10 cellular contexts compared by ENCODE assay signal in the genomic region with DNA sequence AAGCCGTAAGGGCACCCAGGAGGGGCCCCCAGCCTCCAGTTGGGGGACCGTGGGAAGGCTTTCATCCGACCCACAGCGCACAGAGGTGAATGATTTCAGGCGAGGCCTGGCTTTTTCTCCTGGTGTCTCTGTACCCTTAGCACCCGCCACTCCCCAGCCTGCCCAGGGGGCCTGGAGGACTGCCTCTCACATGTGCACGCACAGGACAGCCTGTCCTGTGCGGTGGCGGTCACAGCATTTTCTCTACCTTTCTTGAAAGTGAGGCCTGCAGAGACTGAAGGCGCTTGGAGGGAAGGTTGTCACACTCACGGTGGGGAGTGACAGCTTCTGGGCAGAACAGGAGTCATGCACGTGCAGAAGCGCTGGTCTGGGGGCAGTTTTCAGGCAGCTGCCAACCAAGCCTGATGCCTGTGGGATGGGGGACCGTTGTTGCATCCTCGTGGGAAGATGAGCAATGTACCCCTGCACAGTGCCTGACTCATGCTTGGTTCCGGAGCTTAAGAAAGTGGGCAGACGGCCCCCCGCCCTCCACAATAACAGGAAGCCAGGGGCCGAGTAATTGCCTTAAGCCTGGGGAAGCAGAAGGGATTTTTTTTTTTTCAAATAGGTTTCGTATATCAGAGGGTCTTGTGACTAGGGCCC.
DNase-seq lines count a peak whose midpoint lies in the region; ATAC-seq and TF ChIP-seq lines count a peak whose summit lies in the region.
"Had no signal": no experiment of that assay in that cellular context is flagged by ENCODE, and none has a peak within 500 bp of the region (broad histone marks: within the 10 kb centered on the region; RNA-seq: fewer than 3 reads in every experiment).

No MANE protein-coding gene starts in this region.

- no peaks in the 10 kb centered on the region for H3K27me3 ChIP-seq in naive thymus-derived CD4-positive, alpha-beta T cell (ENCODE audit: control insufficient read depth in 2 of 2, insufficient read depth in 2 of 2, low read length in 2 of 2)
- H3K27me3 ChIP-seq in GM23338 (ENCODE audit: insufficient read depth) = no peaks in the 10 kb centered on the region
- no peaks in the 10 kb centered on the region for H3K27me3 ChIP-seq in prostate gland (replicated peaks; ENCODE audit: insufficient read depth)
- H3K27me3 ChIP-seq: upper lobe of right lung had no signal

- no peaks in the 10 kb centered on the region for H3K4me1 ChIP-seq in naive thymus-derived CD4-positive, alpha-beta T cell (ENCODE audit: control insufficient read depth in 2 of 2, insufficient read depth in 2 of 2, low read length in 2 of 2)
- H3K4me1 ChIP-seq in GM23338 (ENCODE audit: insufficient read depth) (peaks cover 9% of the 10 kb centered on the region; the same call in 1 of the 2 replicates), prostate gland (replicated peaks) (no peaks in the 10 kb centered on the region)

- no peaks in the 10 kb centered on the region for H3F3A ChIP-seq in GM23338 (replicated peaks; ENCODE audit: low read depth)

- H3K36me3 Mint-ChIP-seq in brain (peaks cover 30% of the 10 kb centered on the region), GM23338 (ENCODE audit: low read depth) (peaks cover 11% of the 10 kb centered on the region; the same call in 2 of the 3 replicates), progenitor cell of endocrine pancreas (ENCODE audit: insufficient read depth) (peaks cover 6% of the 10 kb centered on the region)
- H3K36me3 Mint-ChIP-seq in naive thymus-derived CD4-positive, alpha-beta T cell = peaks cover 0 to 14% (median 4%) of the 10 kb centered on the region in 5 donors

- H3K79me2 ChIP-seq in GM23338 (replicated peaks; ENCODE audit: insufficient read depth) = no peaks in the 10 kb centered on the region

- H2AFZ ChIP-seq in GM23338 = no peak overlapping the region

- TF ChIP-seq POLR2A in NB4 (IDR thresholded peaks at IDR 0.05; ENCODE audit: extremely low read depth, insufficient read length) (no peak), prostate gland (IDR thresholded peaks at IDR 0.05) (no peak)

- WGBS in prostate gland = 83% methylated on average over 20 of the region's 20 CpGs

- CTCF ChIA-PET in naive thymus-derived CD4-positive, alpha-beta T cell (lab: Charles Lee) = no interaction called here

- peak overlapping the region; percentile 44 for H3K4me3 ChIP-seq in NB4 (ENCODE audit: low read depth, low read length)
- no peak overlapping the region for H3K4me3 ChIP-seq in naive thymus-derived CD4-positive, alpha-beta T cell (ENCODE audit: low read length)
- H3K4me3 ChIP-seq in GM23338 = no peak overlapping the region
- no peak overlapping the region for H3K4me3 ChIP-seq in prostate gland
- H3K4me3 ChIP-seq: upper lobe of right lung had no signal

- TF ChIP-seq CTCF in NB4 (IDR thresholded peaks at IDR 0.05; ENCODE audit: low read depth, low read length) (no peak), brain (conservative IDR thresholded peaks at IDR 0.05) (no peak), GM23338 (conservative IDR thresholded peaks at IDR 0.05; ENCODE audit: low read depth in 2 of 2) (no peak), progenitor cell of endocrine pancreas (IDR thresholded peaks at IDR 0.05; ENCODE audit: unreplicated experiment) (no peak), prostate gland (IDR thresholded peaks at IDR 0.05) (no peak)

- H3K4me1 Mint-ChIP-seq in brain = peaks cover 90% of the 10 kb centered on the region
- peaks cover 0 to 4% (median 0%) of the 10 kb centered on the region in 7 donors for H3K4me1 Mint-ChIP-seq in naive thymus-derived CD4-positive, alpha-beta T cell
- peaks cover 42% of the 10 kb centered on the region for H3K4me1 Mint-ChIP-seq in GM23338
- H3K4me1 Mint-ChIP-seq in progenitor cell of endocrine pancreas (ENCODE audit: low read depth) = no peaks in the 10 kb centered on the region

- H3K27me3 Mint-ChIP-seq in brain (no peaks in the 10 kb centered on the region), GM23338 (ENCODE audit: insufficient read depth, low read depth, poor library complexity) (peaks cover 12% of the 10 kb centered on the region), progenitor cell of endocrine pancreas (no peaks in the 10 kb centered on the region)
- peaks cover 0 to 6% (median 0%) of the 10 kb centered on the region in 5 donors for H3K27me3 Mint-ChIP-seq in naive thymus-derived CD4-positive, alpha-beta T cell

- DNase-seq in EH (ENCODE audit: low read depth) = peak; percentile 76
- DNase-seq in NB4 (ENCODE audit: low read depth) = peak; percentile 98
- DNase-seq in naive thymus-derived CD4-positive, alpha-beta T cell = no peak
- no peak for DNase-seq in GM23338 (ENCODE audit: low spot score)
- DNase-seq in activated CD4-positive, alpha-beta T cell treated with anti-CD3 and anti-CD28 coated beads for 1 hour = no peak
- DNase-seq in progenitor cell of endocrine pancreas (ENCODE audit: low spot score, unreplicated experiment) = no peak
- no peak for DNase-seq in prostate gland (ENCODE audit: low spot score)
- DNase-seq: hippocampal formation, upper lobe of right lung had no signal

- H3K9me2 ChIP-seq in GM23338 (ENCODE audit: insufficient read depth) = no peaks in the 10 kb centered on the region

- H3K4me2 ChIP-seq in GM23338 = no peak overlapping the region

- intact Hi-C loops in naive thymus-derived CD4-positive, alpha-beta T cell (cut with micrococcal nuclease) = no loop called here
- intact Hi-C loops in prostate gland (cut with DNase I) = no loop called here

- H3K27ac ChIP-seq in naive thymus-derived CD4-positive, alpha-beta T cell (ENCODE audit: low read depth, low read length) = no peak overlapping the region
- no peak overlapping the region for H3K27ac ChIP-seq in GM23338 (ENCODE audit: low read depth)
- H3K27ac ChIP-seq in prostate gland = no peak overlapping the region
- H3K27ac ChIP-seq: upper lobe of right lung had no signal

- no peaks in the 10 kb centered on the region; the same call in 1 of the 2 replicates for H4K20me1 ChIP-seq in GM23338 (replicated peaks; ENCODE audit: insufficient read depth)

- POLR2A ChIA-PET in naive thymus-derived CD4-positive, alpha-beta T cell (lab: Charles Lee) = no interaction called here

- peak; percentile 54 for ATAC-seq in naive thymus-derived CD4-positive, alpha-beta T cell
- ATAC-seq in GM23338 = no peak
- ATAC-seq: upper lobe of right lung had no signal

- H3K9me3 ChIP-seq in naive thymus-derived CD4-positive, alpha-beta T cell (ENCODE audit: control insufficient read depth in 2 of 3, low read length in 3 of 3) = no peaks in the 10 kb centered on the region
- H3K9me3 ChIP-seq in prostate gland = no peaks in the 10 kb centered on the region
- H3K9me3 ChIP-seq: upper lobe of right lung had no signal

- peaks cover 0 to 18% (median 5%) of the 10 kb centered on the region in 5 experiments for H3K9me3 Mint-ChIP-seq in brain
- peaks cover 0 to 4% (median 0%) of the 10 kb centered on the region in 11 donors for H3K9me3 Mint-ChIP-seq in naive thymus-derived CD4-positive, alpha-beta T cell
- peaks cover 11% of the 10 kb centered on the region; the same call in 2 of the 3 replicates for H3K9me3 Mint-ChIP-seq in GM23338
- peaks cover 5% of the 10 kb centered on the region for H3K9me3 Mint-ChIP-seq in progenitor cell of endocrine pancreas (ENCODE audit: low read depth)

- H3K4me3 Mint-ChIP-seq in brain (no peak overlapping the region), GM23338 (no peak overlapping the region), progenitor cell of endocrine pancreas (ENCODE audit: low read depth) (no peak overlapping the region)
- H3K4me3 Mint-ChIP-seq in naive thymus-derived CD4-positive, alpha-beta T cell = no peak overlapping the region

- H3K27ac Mint-ChIP-seq in brain (peak overlapping the region in 3 of 5 experiments; percentile 14 to 93 (median 75)), GM23338 (no peak overlapping the region), progenitor cell of endocrine pancreas (no peak overlapping the region)
- H3K27ac Mint-ChIP-seq in naive thymus-derived CD4-positive, alpha-beta T cell = no peak overlapping the region

- no peaks in the 10 kb centered on the region for H3K36me3 ChIP-seq in naive thymus-derived CD4-positive, alpha-beta T cell (ENCODE audit: control insufficient read depth in 2 of 3, insufficient read depth in 3 of 3, low read length in 3 of 3)
- H3K36me3 ChIP-seq in GM23338 (ENCODE audit: insufficient read depth) (no peaks in the 10 kb centered on the region), prostate gland (no peaks in the 10 kb centered on the region)
- H3K36me3 ChIP-seq: upper lobe of right lung had no signal

TF ChIP-seq in GM23338, 12 proteins besides CTCF, POLR2A, EP300 and RAD21 (continues in another document):
- TF ChIP-seq JUNB (IDR thresholded peaks at IDR 0.05; ENCODE audit: unreplicated experiment) = no peak
- no peak for TF ChIP-seq ZNF331 (CRISPR knock-in tag; IDR thresholded peaks at IDR 0.05; ENCODE audit: low read depth)
- TF ChIP-seq ETS1 (IDR thresholded peaks at IDR 0.05) = no peak
- TF ChIP-seq NANOG (IDR thresholded peaks at IDR 0.05; ENCODE audit: borderline replicate concordance) = no peak

Comparison
In these comparisons a context has a peak if more than half of its experiments do, and no peak if none do; other contexts are left out.
1. DNase-seq: peak in EH (single experiment) and NB4 (single experiment); none in naive thymus-derived CD4-positive, alpha-beta T cell (0 of 9), GM23338 (single experiment), activated CD4-positive, alpha-beta T cell treated with anti-CD3 and anti-CD28 coated beads for 1 hour (single experiment), progenitor cell of endocrine pancreas (single experiment) and prostate gland (single experiment).
2. H3K27ac Mint-ChIP-seq: peak in brain (3 of 5); none in naive thymus-derived CD4-positive, alpha-beta T cell (0 of 9), GM23338 (single experiment) and progenitor cell of endocrine pancreas (single experiment).